ENCODE assay signal across 12 cellular contexts in the genomic region with DNA sequence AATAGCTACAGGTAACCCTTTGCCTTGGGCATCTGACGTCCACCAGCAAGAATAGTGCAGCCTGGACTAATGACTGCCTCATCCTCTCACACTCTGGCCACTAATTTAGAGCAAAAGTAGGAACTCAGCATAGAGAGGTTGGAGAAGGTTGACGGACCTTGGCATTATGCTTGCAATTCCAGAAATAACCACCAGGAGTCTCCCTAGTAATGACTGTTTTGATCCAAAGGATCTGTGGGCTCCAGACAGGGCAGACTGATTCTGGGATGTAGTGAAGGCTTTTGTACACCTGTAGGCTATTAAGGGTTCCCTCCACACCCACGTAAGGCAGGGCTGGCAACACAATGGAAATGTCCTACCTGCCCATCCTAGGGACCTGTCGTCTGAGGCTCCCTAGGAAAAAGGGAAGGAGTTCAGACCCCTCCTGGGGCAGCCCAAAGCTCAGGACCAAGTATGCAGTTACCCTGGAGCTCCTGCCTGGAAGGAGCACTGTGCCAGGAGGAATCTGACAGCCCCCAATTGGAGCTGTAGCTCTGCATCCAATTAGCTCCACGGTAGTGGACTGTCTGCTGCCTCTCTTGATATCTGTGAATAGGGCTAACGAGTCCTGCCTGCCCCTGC.
A peak's percentile ranks its signal among the peaks of the same experiment; 100 is the strongest.
DNase-seq lines count a peak whose midpoint lies in the region; ATAC-seq, FAIRE-seq and TF ChIP-seq lines count a peak whose summit lies in the region.
"Had no signal": no experiment of that assay in that cellular context is flagged by ENCODE, and none has a peak within 500 bp of the region (broad histone marks: within the 10 kb centered on the region; RNA-seq: fewer than 3 reads in every experiment).

No MANE protein-coding gene starts in this region.

- H3K4me3 Mint-ChIP-seq in progenitor cell of endocrine pancreas (ENCODE audit: low read depth), result no peak overlapping the region
- no peak overlapping the region for H3K4me3 Mint-ChIP-seq in T-helper 2 cell treated with Interferon-gamma antibody and Interleukin-4, amounts not matched to agents 5 μg/mL and 100 μg/mL, for 36 hours

- dilution Hi-C loops in endothelial cell of umbilical vein (cut with MboI; ENCODE audit: extremely low pct_ligation_motif_present, low sequenced_read_pairs), result no loop called here

- CTCF ChIA-PET in endothelial cell of umbilical vein (lab: Charles Lee), result interaction anchor here (2.6 kb wide), 1 partner anchor 38 kb away, joined by 7 read pairs; no protein-coding TSS in a partner anchor

- no peak overlapping the region for H2AFZ ChIP-seq in OCI-LY1 (ENCODE audit: low read length)
- no peak overlapping the region for H2AFZ ChIP-seq in endothelial cell of umbilical vein (ENCODE audit: low read depth, low read length)

- TF ChIP-seq POLR2A in endothelial cell of umbilical vein (IDR thresholded peaks at IDR 0.05; ENCODE audit: low read depth, low read length), result no peak

- no peak overlapping the region for H3K27ac ChIP-seq in OCI-LY1 (ENCODE audit: low read depth, low read length, poor library complexity, severe bottlenecking)
- H3K27ac ChIP-seq in endothelial cell of umbilical vein (ENCODE audit: insufficient read depth, low read depth, low read length), result no peak overlapping the region
- H3K27ac ChIP-seq: tibial nerve had no signal

- no peaks in the 10 kb centered on the region for H3K79me2 ChIP-seq in OCI-LY1 (ENCODE audit: insufficient read depth, low read length)
- H3K79me2 ChIP-seq in endothelial cell of umbilical vein (ENCODE audit: control insufficient read depth, insufficient read depth, low read length), result no peaks in the 10 kb centered on the region

- H3K9me2 ChIP-seq in OCI-LY1 (ENCODE audit: low read depth, low read length), result no peaks in the 10 kb centered on the region

- TF ChIP-seq CTCF in OCI-LY1 (IDR thresholded peaks at IDR 0.05; ENCODE audit: low read length), result peak; percentile 72
- peak; percentile 41 to 58 for TF ChIP-seq CTCF in endothelial cell of umbilical vein (IDR thresholded peaks at IDR 0.05; ENCODE audit: extremely low read depth in 1 of 2, insufficient read depth in 1 of 2, low read depth in 1 of 2, low read length in 2 of 2)
- TF ChIP-seq CTCF in progenitor cell of endocrine pancreas (IDR thresholded peaks at IDR 0.05; ENCODE audit: unreplicated experiment), result peak; percentile 61

- H3K27ac Mint-ChIP-seq in progenitor cell of endocrine pancreas, result no peak overlapping the region
- no peak overlapping the region for H3K27ac Mint-ChIP-seq in T-helper 2 cell treated with Interferon-gamma antibody and Interleukin-4, amounts not matched to agents 5 μg/mL and 100 μg/mL, for 36 hours

- H3K4me1 ChIP-seq in OCI-LY1 (ENCODE audit: insufficient read depth, low read length, severe bottlenecking) (no peaks in the 10 kb centered on the region), endothelial cell of umbilical vein (ENCODE audit: control insufficient read depth, extremely low read depth, insufficient read depth, low read length) (no peaks in the 10 kb centered on the region)
- H3K4me1 ChIP-seq: tibial nerve had no signal

- H3K27me3 ChIP-seq in OCI-LY1 (ENCODE audit: insufficient read depth, low read length), result no peaks in the 10 kb centered on the region
- H3K27me3 ChIP-seq in endothelial cell of umbilical vein (ENCODE audit: control insufficient read depth in 2 of 2, insufficient read depth in 2 of 2, low read length in 2 of 2), result no peaks in the 10 kb centered on the region
- H3K27me3 ChIP-seq: tibial nerve had no signal

- H4K20me1 ChIP-seq in OCI-LY1 (ENCODE audit: insufficient read depth, low read length) (no peaks in the 10 kb centered on the region), endothelial cell of umbilical vein (replicated peaks; ENCODE audit: control insufficient read depth, extremely low read depth, insufficient read depth, low read length) (no peaks in the 10 kb centered on the region)

- H3K4me3 ChIP-seq in OCI-LY1 (ENCODE audit: low read depth, low read length, poor library complexity, severe bottlenecking) (no peak overlapping the region), endothelial cell of umbilical vein (replicated peaks in 1 of 3; ENCODE audit: insufficient read depth in 1 of 3, low read depth in 1 of 3, low read length in 3 of 3) (no peak overlapping the region)
- H3K4me3 ChIP-seq: tibial nerve had no signal

- H3K9me3 ChIP-seq in OCI-LY1 (ENCODE audit: low read length) (no peaks in the 10 kb centered on the region), endothelial cell of umbilical vein (replicated peaks; ENCODE audit: control insufficient read depth, insufficient read depth, low read length) (no peaks in the 10 kb centered on the region)

- peaks cover 4% of the 10 kb centered on the region for H3K9me3 Mint-ChIP-seq in progenitor cell of endocrine pancreas (ENCODE audit: low read depth)
- peaks cover 6% of the 10 kb centered on the region for H3K9me3 Mint-ChIP-seq in T-helper 2 cell treated with Interferon-gamma antibody and Interleukin-4, amounts not matched to agents 5 μg/mL and 100 μg/mL, for 36 hours

- H3K27me3 Mint-ChIP-seq in progenitor cell of endocrine pancreas, result no peaks in the 10 kb centered on the region
- no peaks in the 10 kb centered on the region for H3K27me3 Mint-ChIP-seq in T-helper 2 cell treated with Interferon-gamma antibody and Interleukin-4, amounts not matched to agents 5 μg/mL and 100 μg/mL, for 36 hours (ENCODE audit: low read depth)

- H3K36me3 ChIP-seq in OCI-LY1 (ENCODE audit: insufficient read depth, low read length), result no peaks in the 10 kb centered on the region
- no peaks in the 10 kb centered on the region for H3K36me3 ChIP-seq in endothelial cell of umbilical vein (ENCODE audit: control insufficient read depth in 2 of 2, extremely low read depth in 1 of 2, insufficient read depth in 2 of 2, low read length in 2 of 2)

- H3F3A ChIP-seq in OCI-LY1 (ENCODE audit: insufficient read depth, low read length), result no peaks in the 10 kb centered on the region

- ATAC-seq in HG03520 (IDR thresholded peaks at IDR 0.05; ENCODE audit: unreplicated experiment) (no peak), HG03442 (IDR thresholded peaks at IDR 0.05; ENCODE audit: unreplicated experiment) (no peak)

- DNase-seq in DMS 273 (lab: John Stamatoyannopoulos, UW; ENCODE audit: unreplicated experiment) (peak; percentile 63), DMS 273 treated with DMSO at 0.1 percent for 48 hours (lab: John Stamatoyannopoulos, UW) (no peak), endothelial cell of umbilical vein (ENCODE audit: low read depth, low spot score) (no peak), progenitor cell of endocrine pancreas (ENCODE audit: low spot score, unreplicated experiment) (no peak)
- DNase-seq in T-helper 2 cell treated with Interferon-gamma antibody and Interleukin-4, amounts not matched to agents 5 μg/mL and 100 μg/mL, for 36 hours (ENCODE audit: low spot score), result no peak
- DNase-seq: 8988T; activated CD4-positive, alpha-beta T cell treated with anti-CD3 and anti-CD28 coated beads for 4 hours; NCI-H226 had no signal

- no peaks in the 10 kb centered on the region for H3K4me1 Mint-ChIP-seq in progenitor cell of endocrine pancreas (ENCODE audit: low read depth)
- no peaks in the 10 kb centered on the region for H3K4me1 Mint-ChIP-seq in T-helper 2 cell treated with Interferon-gamma antibody and Interleukin-4, amounts not matched to agents 5 μg/mL and 100 μg/mL, for 36 hours (ENCODE audit: low read depth)

- H3K9me1 ChIP-seq in endothelial cell of umbilical vein (replicated peaks; ENCODE audit: control insufficient read depth, extremely low read depth, insufficient read depth, low read length), result no peaks in the 10 kb centered on the region

- H3K9ac ChIP-seq in OCI-LY1 (ENCODE audit: low read length) (no peak overlapping the region), endothelial cell of umbilical vein (replicated peaks; ENCODE audit: extremely low read depth, insufficient read depth, low read length) (no peak overlapping the region)

- H3K4me2 ChIP-seq in OCI-LY1 (ENCODE audit: low read length) (no peak overlapping the region), endothelial cell of umbilical vein (ENCODE audit: insufficient read depth, low read length) (no peak overlapping the region)

- no TSS peak for BruUV-seq in endothelial cell of umbilical vein (replicated peaks; lab: Mats Ljungman, UMichigan)

- peaks cover 13% of the 10 kb centered on the region for H3K36me3 Mint-ChIP-seq in progenitor cell of endocrine pancreas (ENCODE audit: insufficient read depth)
- H3K36me3 Mint-ChIP-seq in T-helper 2 cell treated with Interferon-gamma antibody and Interleukin-4, amounts not matched to agents 5 μg/mL and 100 μg/mL, for 36 hours (ENCODE audit: low read depth), result no peaks in the 10 kb centered on the region

- intact Hi-C loops in endothelial cell of umbilical vein (cut with micrococcal nuclease), result loop anchor here (1.0 kb wide), 2 partner anchors 38 to 242 kb away; no protein-coding TSS in a partner anchor

- FAIRE-seq in endothelial cell of umbilical vein (lab: Jason Lieb, UNC), result no peak

- POLR2A ChIA-PET in endothelial cell of umbilical vein (lab: Charles Lee), result no interaction called here

TF ChIP-seq in endothelial cell of umbilical vein, 7 proteins besides CTCF, POLR2A, EP300 and RAD21:
- no peak for TF ChIP-seq FOS (IDR thresholded peaks at IDR 0.05; ENCODE audit: borderline replicate concordance, insufficient read depth, low read length)
- TF ChIP-seq JUN (IDR thresholded peaks at IDR 0.05; ENCODE audit: borderline replicate concordance, insufficient read depth, insufficient read length, low read depth), result no peak
- TF ChIP-seq GATA2 (IDR thresholded peaks at IDR 0.05; ENCODE audit: insufficient read depth, insufficient read length, low read depth, low read length), result no peak
- no peak for TF ChIP-seq EZH2 (IDR thresholded peaks at IDR 0.05; ENCODE audit: borderline replicate concordance, low read depth, low read length, severe bottlenecking)
- TF ChIP-seq POLR2AphosphoS5 (IDR thresholded peaks at IDR 0.05; ENCODE audit: insufficient read depth, low read depth, low read length), result no peak
- TF ChIP-seq, protein P1, sequence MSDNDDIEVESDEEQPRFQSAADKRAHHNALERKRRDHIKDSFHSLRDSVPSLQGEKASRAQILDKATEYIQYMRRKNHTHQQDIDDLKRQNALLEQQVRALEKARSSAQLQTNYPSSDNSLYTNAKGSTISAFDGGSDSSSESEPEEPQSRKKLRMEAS (IDR thresholded peaks at IDR 0.05; ENCODE audit: insufficient read depth, insufficient read length), result no peak
- TF ChIP-seq MYC (IDR thresholded peaks at IDR 0.05; ENCODE audit: low read depth, low read length), result no peak
